Comparison of ENCODE assay signal across 15 cellular contexts in genomic region chr11:96101146-96101545, GRCh38.
"Had no signal": no experiment of that assay in that cellular context is flagged by ENCODE, and none has a peak within 500 bp of the region (broad histone marks: within the 10 kb centered on the region; RNA-seq: fewer than 3 reads in every experiment).

No MANE protein-coding gene starts in this region.

- H3K4me3 Mint-ChIP-seq: activated B cell treated with CpG ODN at 0.5 μM for 24 hours; activated CD4-positive, alpha-beta T cell treated with anti-CD3 and anti-CD28 coated beads, Interleukin-2, amount 10 ng/mL, durations not matched to agents 7 days and 5 days; activated naive CD4-positive, alpha-beta T cell treated with anti-CD3 and anti-CD28 coated beads, Interleukin-2, amount 10 ng/mL, durations not matched to agents 7 days and 5 days; T-helper 1 cell treated with Interleukin-12 subunit alpha and Interleukin-12 subunit beta and Interleukin-4 antibody, amounts not matched to agents 30 μg/mL and 1 μg/mL, for 36 hours; type B pancreatic cell had no signal

- H3K27me3 Mint-ChIP-seq: activated B cell treated with CpG ODN at 0.5 μM for 24 hours; activated CD4-positive, alpha-beta T cell treated with anti-CD3 and anti-CD28 coated beads, Interleukin-2, amount 10 ng/mL, durations not matched to agents 7 days and 5 days; activated naive CD4-positive, alpha-beta T cell treated with anti-CD3 and anti-CD28 coated beads, Interleukin-2, amount 10 ng/mL, durations not matched to agents 7 days and 5 days; naive B cell; type B pancreatic cell had no signal

- ATAC-seq: foreskin keratinocyte had no signal

- H3K27me3 ChIP-seq: dorsolateral prefrontal cortex, foreskin keratinocyte had no signal

- DNase-seq: activated B cell treated with CpG ODN at 0.5 μM for 24 hours; activated CD4-positive, alpha-beta T cell treated with anti-CD3 and anti-CD28 coated beads, Interleukin-2, amount 10 ng/mL, durations not matched to agents 7 days and 5 days; activated naive CD4-positive, alpha-beta T cell treated with anti-CD3 and anti-CD28 coated beads, Interleukin-2, amount 10 ng/mL, durations not matched to agents 7 days and 5 days; dorsolateral prefrontal cortex; foreskin keratinocyte; head of caudate nucleus; kidney; midbrain; naive B cell; occipital lobe; stimulated activated CD4-positive, alpha-beta T cell treated with anti-CD3 and anti-CD28 coated beads, Interleukin-2, amount 100 ng/mL, for 48 hours; stimulated activated naive CD4-positive, alpha-beta T cell treated with Interleukin-2 at 50 U/mL for 16 hours had no signal

- H3K27ac Mint-ChIP-seq: activated B cell treated with CpG ODN at 0.5 μM for 24 hours; activated CD4-positive, alpha-beta T cell treated with anti-CD3 and anti-CD28 coated beads, Interleukin-2, amount 10 ng/mL, durations not matched to agents 7 days and 5 days; activated naive CD4-positive, alpha-beta T cell treated with anti-CD3 and anti-CD28 coated beads, Interleukin-2, amount 10 ng/mL, durations not matched to agents 7 days and 5 days; activated T-helper 2 cell treated with anti-CD3 and anti-CD28 coated beads, Interferon-gamma antibody, Interleukin-2, Interleukin-4, amounts not matched to agents 10 μg/mL and 5 μg/mL and 100 μg/mL, durations not matched to agents 14 hours and 24 hours and 36 hours; T-helper 1 cell treated with Interleukin-12 subunit alpha and Interleukin-12 subunit beta and Interleukin-4 antibody, amounts not matched to agents 30 μg/mL and 1 μg/mL, for 36 hours had no signal

- H3K4me3 ChIP-seq: dorsolateral prefrontal cortex had no signal

- H3K9me3 Mint-ChIP-seq: activated B cell treated with CpG ODN at 0.5 μM for 24 hours; activated naive CD4-positive, alpha-beta T cell treated with anti-CD3 and anti-CD28 coated beads, Interleukin-2, amount 10 ng/mL, durations not matched to agents 7 days and 5 days; activated T-helper 2 cell treated with anti-CD3 and anti-CD28 coated beads, Interferon-gamma antibody, Interleukin-2, Interleukin-4, amounts not matched to agents 10 μg/mL and 5 μg/mL and 100 μg/mL, durations not matched to agents 14 hours and 24 hours and 36 hours; naive B cell; type B pancreatic cell had no signal

- H3K27ac ChIP-seq: dorsolateral prefrontal cortex, foreskin keratinocyte had no signal
